39 cellular contexts compared by ENCODE assay signal in the genomic region with DNA sequence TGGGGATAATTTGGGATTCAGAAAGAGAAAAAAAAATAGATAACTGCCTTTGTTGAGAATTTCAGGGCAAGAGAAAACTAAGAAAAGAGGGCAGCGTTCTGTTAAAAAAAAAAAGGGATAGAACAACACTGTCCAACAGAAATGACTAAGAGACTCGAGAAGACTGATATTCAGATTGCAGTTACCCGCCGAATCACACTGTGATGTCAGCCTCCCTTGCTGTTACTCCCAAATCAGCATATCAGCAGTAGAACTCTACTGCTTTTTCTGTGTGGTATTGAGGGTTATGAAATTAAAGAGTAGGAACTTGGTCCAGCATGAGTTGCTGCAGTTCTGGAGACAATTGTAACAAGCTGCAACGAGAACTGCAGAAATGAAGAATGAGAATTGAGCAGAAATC. TPM values are rescaled to one million over a fixed set of nuclear protein-coding genes. Genes with fewer than 3 reads are reported as not detected.
"Had no signal": no experiment of that assay in that cellular context is flagged by ENCODE, and none has a peak within 500 bp of the region (broad histone marks: within the 10 kb centered on the region; RNA-seq: fewer than 3 reads in every experiment).

No MANE protein-coding gene starts in this region.

- H3K27me3 ChIP-seq: adrenal gland, body of pancreas, colonic mucosa had no signal

- H3K4me3 ChIP-seq: adrenal gland, body of pancreas, colonic mucosa, esophagus squamous epithelium, gastroesophageal sphincter, heart right ventricle had no signal

- DNase-seq: activated CD4-positive, alpha-beta T cell treated with anti-CD3 and anti-CD28 coated beads for 1 hour; activated CD4-positive, alpha-beta T cell treated with anti-CD3 and anti-CD28 coated beads for 4 hours; activated CD4-positive, alpha-beta T cell treated with anti-CD3 and anti-CD28 coated beads, Interleukin-2, amount 10 ng/mL, durations not matched to agents 7 days and 5 days; activated CD4-positive, alpha-beta T cell treated with anti-CD3 and anti-CD28 coated beads, Interleukin-2, amount 50 U/mL, for 4 hours; activated CD8-positive, alpha-beta memory T cell treated with anti-CD3 and anti-CD28 coated beads, Interleukin-2, amount 10 ng/mL, durations not matched to agents 7 days and 5 days; activated CD8-positive, alpha-beta memory T cell treated with anti-CD3 and anti-CD28 coated beads, Interleukin-2, amount 50 U/mL, for 4 hours; activated CD8-positive, alpha-beta T cell treated with anti-CD3 and anti-CD28 coated beads, Interleukin-2, amount 10 ng/mL, durations not matched to agents 7 days and 5 days; activated effector memory CD4-positive, alpha-beta T cell treated with anti-CD3 and anti-CD28 coated beads, Interleukin-2, amount 50 U/mL, for 16 hours; activated naive CD4-positive, alpha-beta T cell treated with anti-CD3 and anti-CD28 coated beads for 36 hours; activated naive CD8-positive, alpha-beta T cell treated with anti-CD3 and anti-CD28 coated beads for 36 hours; activated naive CD8-positive, alpha-beta T cell treated with anti-CD3 and anti-CD28 coated beads, Interleukin-2, amount 50 U/mL, for 24 hours; activated T-cell treated with anti-CD3 and anti-CD28 coated beads, Interleukin-2, amount 50 U/mL, for 1 hour; activated T-cell treated with anti-CD3 and anti-CD28 coated beads, Interleukin-2, amount 50 U/mL, for 48 hours; adrenal gland; amygdala; aorta; body of pancreas; caudate nucleus; cerebellar nuclear complex; colonic mucosa; effector CD8-positive, alpha-beta T cell; esophagus squamous epithelium; foreskin melanocyte; heart right ventricle; T-cell had no signal

- H3K27ac Mint-ChIP-seq: activated CD8-positive, alpha-beta memory T cell treated with anti-CD3 and anti-CD28 coated beads, Interleukin-2, amount 10 ng/mL, durations not matched to agents 7 days and 5 days; activated CD8-positive, alpha-beta T cell treated with anti-CD3 and anti-CD28 coated beads, Interleukin-2, amount 10 ng/mL, durations not matched to agents 7 days and 5 days; activated naive CD4-positive, alpha-beta T cell treated with anti-CD3 and anti-CD28 coated beads for 36 hours; activated naive CD4-positive, alpha-beta T cell treated with anti-CD3 and anti-CD28 coated beads, Interleukin-2, amount 50 U/mL, for 24 hours; activated naive CD8-positive, alpha-beta T cell treated with anti-CD3 and anti-CD28 coated beads for 36 hours; activated naive CD8-positive, alpha-beta T cell treated with anti-CD3 and anti-CD28 coated beads, Interleukin-2, amount 50 U/mL, for 24 hours; activated T-helper 1 cell treated with anti-CD3 and anti-CD28 coated beads, Interleukin-12 subunit alpha, Interleukin-12 subunit beta, Interleukin-2, Interleukin-4 antibody, amounts not matched to agents 30 ng/mL and 10 ng/mL and 1 ng/mL, durations not matched to agents 14 hours and 24 hours and 36 hours; activated T-helper 2 cell treated with anti-CD3 and anti-CD28 coated beads, Interferon-gamma antibody, Interleukin-2, Interleukin-4, amounts not matched to agents 10 μg/mL and 5 μg/mL and 100 μg/mL, durations not matched to agents 14 hours and 24 hours and 36 hours; T-helper 1 cell treated with Interleukin-12 subunit alpha and Interleukin-12 subunit beta and Interleukin-4 antibody, amounts not matched to agents 30 μg/mL and 1 μg/mL, for 36 hours had no signal

- ATAC-seq: activated CD8-positive, alpha-beta memory T cell treated with anti-CD3 and anti-CD28 coated beads, Interleukin-2, amount 10 ng/mL, durations not matched to agents 7 days and 5 days; activated CD8-positive, alpha-beta T cell treated with anti-CD3 and anti-CD28 coated beads, Interleukin-2, amount 10 ng/mL, durations not matched to agents 7 days and 5 days; activated naive CD8-positive, alpha-beta T cell treated with anti-CD3 and anti-CD28 coated beads, Interleukin-2, amount 50 U/mL, for 24 hours; body of pancreas; gastroesophageal sphincter; heart right ventricle; T-cell had no signal

- H3K4me3 Mint-ChIP-seq: activated CD4-positive, alpha-beta T cell treated with anti-CD3 and anti-CD28 coated beads, Interleukin-2, amount 10 ng/mL, durations not matched to agents 7 days and 5 days; activated CD8-positive, alpha-beta memory T cell treated with anti-CD3 and anti-CD28 coated beads, Interleukin-2, amount 10 ng/mL, durations not matched to agents 7 days and 5 days; activated CD8-positive, alpha-beta T cell treated with anti-CD3 and anti-CD28 coated beads, Interleukin-2, amount 10 ng/mL, durations not matched to agents 7 days and 5 days; activated naive CD4-positive, alpha-beta T cell treated with anti-CD3 and anti-CD28 coated beads for 36 hours; activated naive CD4-positive, alpha-beta T cell treated with anti-CD3 and anti-CD28 coated beads, Interleukin-2, amount 50 U/mL, for 24 hours; activated naive CD8-positive, alpha-beta T cell treated with anti-CD3 and anti-CD28 coated beads for 36 hours; activated naive CD8-positive, alpha-beta T cell treated with anti-CD3 and anti-CD28 coated beads, Interleukin-2, amount 50 U/mL, for 24 hours; activated T-helper 1 cell treated with anti-CD3 and anti-CD28 coated beads, Interleukin-12 subunit alpha, Interleukin-12 subunit beta, Interleukin-2, Interleukin-4 antibody, amounts not matched to agents 30 ng/mL and 10 ng/mL and 1 ng/mL, durations not matched to agents 14 hours and 24 hours and 36 hours; T-helper 1 cell treated with Interleukin-12 subunit alpha and Interleukin-12 subunit beta and Interleukin-4 antibody, amounts not matched to agents 30 μg/mL and 1 μg/mL, for 36 hours had no signal

- H3K36me3 Mint-ChIP-seq: activated CD8-positive, alpha-beta memory T cell treated with anti-CD3 and anti-CD28 coated beads, Interleukin-2, amount 10 ng/mL, durations not matched to agents 7 days and 5 days; activated naive CD4-positive, alpha-beta T cell treated with anti-CD3 and anti-CD28 coated beads, Interleukin-2, amount 50 U/mL, for 24 hours; activated naive CD8-positive, alpha-beta T cell treated with anti-CD3 and anti-CD28 coated beads for 36 hours had no signal

- H3K4me1 ChIP-seq: colonic mucosa had no signal

- FAIRE-seq: endometrium, endothelial cell of umbilical vein had no signal

- H3K9me3 ChIP-seq: adrenal gland, body of pancreas, colonic mucosa, esophagus squamous epithelium, gastroesophageal sphincter, heart right ventricle had no signal

- H3K27ac ChIP-seq: adrenal gland, body of pancreas, colonic mucosa, epithelial cell of prostate, esophagus squamous epithelium, gastroesophageal sphincter, heart right ventricle had no signal

- H3K9me3 Mint-ChIP-seq: activated CD4-positive, alpha-beta T cell treated with anti-CD3 and anti-CD28 coated beads, Interleukin-2, amount 10 ng/mL, durations not matched to agents 7 days and 5 days; activated naive CD4-positive, alpha-beta T cell treated with anti-CD3 and anti-CD28 coated beads for 36 hours; activated naive CD4-positive, alpha-beta T cell treated with anti-CD3 and anti-CD28 coated beads, Interleukin-2, amount 50 U/mL, for 24 hours; activated naive CD8-positive, alpha-beta T cell treated with anti-CD3 and anti-CD28 coated beads for 36 hours; activated naive CD8-positive, alpha-beta T cell treated with anti-CD3 and anti-CD28 coated beads, Interleukin-2, amount 50 U/mL, for 24 hours; activated T-helper 1 cell treated with anti-CD3 and anti-CD28 coated beads, Interleukin-12 subunit alpha, Interleukin-12 subunit beta, Interleukin-2, Interleukin-4 antibody, amounts not matched to agents 30 ng/mL and 10 ng/mL and 1 ng/mL, durations not matched to agents 14 hours and 24 hours and 36 hours; activated T-helper 2 cell treated with anti-CD3 and anti-CD28 coated beads, Interferon-gamma antibody, Interleukin-2, Interleukin-4, amounts not matched to agents 10 μg/mL and 5 μg/mL and 100 μg/mL, durations not matched to agents 14 hours and 24 hours and 36 hours; T-cell; T-helper 1 cell treated with Interleukin-12 subunit alpha and Interleukin-12 subunit beta and Interleukin-4 antibody, amounts not matched to agents 30 μg/mL and 1 μg/mL, for 36 hours had no signal

- H3K36me3 ChIP-seq: adrenal gland, colonic mucosa, esophagus squamous epithelium, gastroesophageal sphincter, heart right ventricle had no signal

RNA-seq across cellular contexts. Expression of a gene that starts 1.9 kb away (rescaled TPM):
- total RNA-seq: activated CD8-positive, alpha-beta memory T cell treated with anti-CD3 and anti-CD28 coated beads, Interleukin-2, amount 10 ng/mL, durations not matched to agents 7 days and 5 days; adrenal gland; body of pancreas; colonic mucosa; endothelial cell of umbilical vein; fibroblast of lung; fibroblast of villous mesenchyme had no signal
- polyA plus RNA-seq: aorta, esophagus, fibroblast of lung had no signal

RNA-seq across cellular contexts. Expression of a gene that starts 48.3 kb away (rescaled TPM):
- total RNA-seq: activated CD4-positive, alpha-beta T cell treated with anti-CD3 and anti-CD28 coated beads, Interleukin-2, amount 10 ng/mL, durations not matched to agents 7 days and 5 days; activated CD8-positive, alpha-beta memory T cell treated with anti-CD3 and anti-CD28 coated beads for 36 hours; activated CD8-positive, alpha-beta memory T cell treated with anti-CD3 and anti-CD28 coated beads, Interleukin-2, amount 10 ng/mL, durations not matched to agents 7 days and 5 days; activated CD8-positive, alpha-beta T cell treated with anti-CD3 and anti-CD28 coated beads, Interleukin-2, amount 10 ng/mL, durations not matched to agents 7 days and 5 days; activated naive CD4-positive, alpha-beta T cell treated with anti-CD3 and anti-CD28 coated beads for 36 hours; activated naive CD8-positive, alpha-beta T cell treated with anti-CD3 and anti-CD28 coated beads for 36 hours; activated T-helper 1 cell treated with anti-CD3 and anti-CD28 coated beads, Interleukin-12 subunit alpha, Interleukin-12 subunit beta, Interleukin-2, Interleukin-4 antibody, amounts not matched to agents 30 ng/mL and 10 ng/mL and 1 ng/mL, durations not matched to agents 14 hours and 24 hours and 36 hours; activated T-helper 2 cell treated with anti-CD3 and anti-CD28 coated beads, Interferon-gamma antibody, Interleukin-2, Interleukin-4, amounts not matched to agents 10 μg/mL and 5 μg/mL and 100 μg/mL, durations not matched to agents 14 hours and 24 hours and 36 hours; dermis microvascular lymphatic vessel endothelial cell; endothelial cell of umbilical vein; fibroblast of lung; fibroblast of villous mesenchyme; glomerular endothelial cell had no signal
- polyA plus RNA-seq: endothelial cell of umbilical vein, fibroblast of lung had no signal

RNA-seq across cellular contexts. Expression of a gene that starts 50.7 kb away (rescaled TPM):
- total RNA-seq: activated CD8-positive, alpha-beta memory T cell treated with anti-CD3 and anti-CD28 coated beads for 36 hours; activated naive CD4-positive, alpha-beta T cell treated with anti-CD3 and anti-CD28 coated beads for 36 hours; activated naive CD8-positive, alpha-beta T cell treated with anti-CD3 and anti-CD28 coated beads for 36 hours; colonic mucosa; dermis microvascular lymphatic vessel endothelial cell; endothelial cell of umbilical vein; fibroblast of villous mesenchyme; gastroesophageal sphincter; glomerular endothelial cell; heart right ventricle had no signal
- polyA plus RNA-seq: adrenal gland, aorta, esophagus, heart right ventricle had no signal
